Comparison of ENCODE assay signal across 1 cellular context in the genomic region with DNA sequence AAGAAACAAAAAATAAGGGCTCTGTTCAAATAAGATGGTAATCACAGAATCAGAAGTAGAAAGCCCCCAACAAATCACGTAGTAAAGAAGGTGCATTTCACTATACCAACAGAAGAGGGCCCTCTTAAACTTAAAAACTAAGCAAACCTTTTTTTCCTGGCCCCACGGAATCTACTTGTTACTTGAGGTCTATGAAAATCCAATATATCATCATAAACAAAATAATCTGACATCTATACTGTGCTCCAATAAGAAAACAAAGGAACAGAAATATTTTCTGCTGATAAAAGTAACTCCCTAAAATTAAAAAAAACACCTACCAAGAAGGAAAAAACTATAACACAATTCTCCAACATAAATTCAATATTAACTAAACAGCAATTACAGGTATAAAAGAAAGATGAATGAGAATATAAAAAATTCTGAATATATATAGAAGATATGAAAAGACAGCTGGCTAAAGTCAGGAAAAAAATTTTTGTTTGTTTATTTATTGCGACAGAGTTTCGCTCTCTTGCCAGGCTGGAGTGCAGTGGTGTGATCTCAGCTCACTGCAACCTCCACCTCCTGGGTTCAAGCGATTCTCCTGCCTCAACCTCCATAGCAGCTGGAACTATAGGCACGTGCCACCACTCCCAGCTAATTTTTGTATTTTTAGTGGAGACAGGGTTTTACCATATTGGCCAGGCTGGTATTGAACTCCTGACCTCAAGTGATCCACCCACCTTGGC.
TF ChIP-seq lines count a peak whose summit lies in the region.

No MANE protein-coding gene starts in this region.

TF ChIP-seq in K562, 482 proteins besides CTCF, POLR2A, EP300 and RAD21 (continued from another document and continues in another):
- TF ChIP-seq, protein P1, sequence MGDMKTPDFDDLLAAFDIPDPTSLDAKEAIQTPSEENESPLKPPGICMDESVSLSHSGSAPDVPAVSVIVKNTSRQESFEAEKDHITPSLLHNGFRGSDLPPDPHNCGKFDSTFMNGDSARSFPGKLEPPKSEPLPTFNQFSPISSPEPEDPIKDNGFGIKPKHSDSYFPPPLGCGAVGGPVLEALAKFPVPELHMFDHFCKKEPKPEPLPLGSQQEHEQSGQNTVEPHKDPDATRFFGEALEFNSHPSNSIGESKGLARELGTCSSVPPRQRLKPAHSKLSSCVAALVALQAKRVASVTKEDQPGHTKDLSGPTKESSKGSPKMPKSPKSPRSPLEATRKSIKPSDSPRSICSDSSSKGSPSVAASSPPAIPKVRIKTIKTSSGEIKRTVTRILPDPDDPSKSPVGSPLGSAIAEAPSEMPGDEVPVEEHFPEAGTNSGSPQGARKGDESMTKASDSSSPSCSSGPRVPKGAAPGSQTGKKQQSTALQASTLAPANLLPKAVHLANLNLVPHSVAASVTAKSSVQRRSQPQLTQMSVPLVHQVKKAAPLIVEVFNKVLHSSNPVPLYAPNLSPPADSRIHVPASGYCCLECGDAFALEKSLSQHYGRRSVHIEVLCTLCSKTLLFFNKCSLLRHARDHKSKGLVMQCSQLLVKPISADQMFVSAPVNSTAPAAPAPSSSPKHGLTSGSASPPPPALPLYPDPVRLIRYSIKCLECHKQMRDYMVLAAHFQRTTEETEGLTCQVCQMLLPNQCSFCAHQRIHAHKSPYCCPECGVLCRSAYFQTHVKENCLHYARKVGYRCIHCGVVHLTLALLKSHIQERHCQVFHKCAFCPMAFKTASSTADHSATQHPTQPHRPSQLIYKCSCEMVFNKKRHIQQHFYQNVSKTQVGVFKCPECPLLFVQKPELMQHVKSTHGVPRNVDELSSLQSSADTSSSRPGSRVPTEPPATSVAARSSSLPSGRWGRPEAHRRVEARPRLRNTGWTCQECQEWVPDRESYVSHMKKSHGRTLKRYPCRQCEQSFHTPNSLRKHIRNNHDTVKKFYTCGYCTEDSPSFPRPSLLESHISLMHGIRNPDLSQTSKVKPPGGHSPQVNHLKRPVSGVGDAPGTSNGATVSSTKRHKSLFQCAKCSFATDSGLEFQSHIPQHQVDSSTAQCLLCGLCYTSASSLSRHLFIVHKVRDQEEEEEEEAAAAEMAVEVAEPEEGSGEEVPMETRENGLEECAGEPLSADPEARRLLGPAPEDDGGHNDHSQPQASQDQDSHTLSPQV (IDR thresholded peaks at IDR 0.05) = no peak
- TF ChIP-seq SMAD3 (CRISPR knock-in tag; conservative IDR thresholded peaks at IDR 0.05) = no peak
- TF ChIP-seq PTBP1 (IDR thresholded peaks at IDR 0.05; ENCODE audit: low read depth, low read length) = no peak
- TF ChIP-seq, protein P2, sequence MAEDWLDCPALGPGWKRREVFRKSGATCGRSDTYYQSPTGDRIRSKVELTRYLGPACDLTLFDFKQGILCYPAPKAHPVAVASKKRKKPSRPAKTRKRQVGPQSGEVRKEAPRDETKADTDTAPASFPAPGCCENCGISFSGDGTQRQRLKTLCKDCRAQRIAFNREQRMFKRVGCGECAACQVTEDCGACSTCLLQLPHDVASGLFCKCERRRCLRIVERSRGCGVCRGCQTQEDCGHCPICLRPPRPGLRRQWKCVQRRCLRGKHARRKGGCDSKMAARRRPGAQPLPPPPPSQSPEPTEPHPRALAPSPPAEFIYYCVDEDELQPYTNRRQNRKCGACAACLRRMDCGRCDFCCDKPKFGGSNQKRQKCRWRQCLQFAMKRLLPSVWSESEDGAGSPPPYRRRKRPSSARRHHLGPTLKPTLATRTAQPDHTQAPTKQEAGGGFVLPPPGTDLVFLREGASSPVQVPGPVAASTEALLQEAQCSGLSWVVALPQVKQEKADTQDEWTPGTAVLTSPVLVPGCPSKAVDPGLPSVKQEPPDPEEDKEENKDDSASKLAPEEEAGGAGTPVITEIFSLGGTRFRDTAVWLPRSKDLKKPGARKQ (CRISPR knock-in tag; IDR thresholded peaks at IDR 0.05) = no peak
- no peak for TF ChIP-seq BCOR (IDR thresholded peaks at IDR 0.05)
- no peak for TF ChIP-seq PRPF4 (IDR thresholded peaks at IDR 0.05; ENCODE audit: insufficient read depth, low read depth, low read length, poor library complexity, severe bottlenecking)
- TF ChIP-seq, protein P3, sequence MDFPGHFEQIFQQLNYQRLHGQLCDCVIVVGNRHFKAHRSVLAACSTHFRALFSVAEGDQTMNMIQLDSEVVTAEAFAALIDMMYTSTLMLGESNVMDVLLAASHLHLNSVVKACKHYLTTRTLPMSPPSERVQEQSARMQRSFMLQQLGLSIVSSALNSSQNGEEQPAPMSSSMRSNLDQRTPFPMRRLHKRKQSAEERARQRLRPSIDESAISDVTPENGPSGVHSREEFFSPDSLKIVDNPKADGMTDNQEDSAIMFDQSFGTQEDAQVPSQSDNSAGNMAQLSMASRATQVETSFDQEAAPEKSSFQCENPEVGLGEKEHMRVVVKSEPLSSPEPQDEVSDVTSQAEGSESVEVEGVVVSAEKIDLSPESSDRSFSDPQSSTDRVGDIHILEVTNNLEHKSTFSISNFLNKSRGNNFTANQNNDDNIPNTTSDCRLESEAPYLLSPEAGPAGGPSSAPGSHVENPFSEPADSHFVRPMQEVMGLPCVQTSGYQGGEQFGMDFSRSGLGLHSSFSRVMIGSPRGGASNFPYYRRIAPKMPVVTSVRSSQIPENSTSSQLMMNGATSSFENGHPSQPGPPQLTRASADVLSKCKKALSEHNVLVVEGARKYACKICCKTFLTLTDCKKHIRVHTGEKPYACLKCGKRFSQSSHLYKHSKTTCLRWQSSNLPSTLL (IDR thresholded peaks at IDR 0.05) = no peak
- no peak for TF ChIP-seq MAFF (IDR thresholded peaks at IDR 0.05; ENCODE audit: low read length)
- TF ChIP-seq ZNF224 (CRISPR knock-in tag; IDR thresholded peaks at IDR 0.05) = no peak
- TF ChIP-seq HIVEP1 (CRISPR knock-in tag; IDR thresholded peaks at IDR 0.05) = no peak
- peak; percentile 60 for TF ChIP-seq MEIS2 (IDR thresholded peaks at IDR 0.05; ENCODE audit: partially characterized antibody)
- TF ChIP-seq RFX1 (IDR thresholded peaks at IDR 0.05) = no peak
- TF ChIP-seq, protein P4, sequence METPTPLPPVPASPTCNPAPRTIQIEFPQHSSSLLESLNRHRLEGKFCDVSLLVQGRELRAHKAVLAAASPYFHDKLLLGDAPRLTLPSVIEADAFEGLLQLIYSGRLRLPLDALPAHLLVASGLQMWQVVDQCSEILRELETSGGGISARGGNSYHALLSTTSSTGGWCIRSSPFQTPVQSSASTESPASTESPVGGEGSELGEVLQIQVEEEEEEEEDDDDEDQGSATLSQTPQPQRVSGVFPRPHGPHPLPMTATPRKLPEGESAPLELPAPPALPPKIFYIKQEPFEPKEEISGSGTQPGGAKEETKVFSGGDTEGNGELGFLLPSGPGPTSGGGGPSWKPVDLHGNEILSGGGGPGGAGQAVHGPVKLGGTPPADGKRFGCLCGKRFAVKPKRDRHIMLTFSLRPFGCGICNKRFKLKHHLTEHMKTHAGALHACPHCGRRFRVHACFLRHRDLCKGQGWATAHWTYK (CRISPR knock-in tag; IDR thresholded peaks at IDR 0.05) = no peak
- no peak for TF ChIP-seq CBX3 (IDR thresholded peaks at IDR 0.05; ENCODE audit: borderline replicate concordance in 1 of 2, low read length in 2 of 2)
- TF ChIP-seq SRSF3 (IDR thresholded peaks at IDR 0.05; ENCODE audit: insufficient read depth, low read length) = no peak
- 0 out of 4 replicates have a peak, but pooled peaks of 1 of the 2 experiments have one; percentile 10 for TF ChIP-seq FOXK2 (conservative IDR thresholded peaks at IDR 0.05 in 1 of 2, IDR thresholded peaks at IDR 0.05 in 1 of 2; ENCODE audit: low read depth in 2 of 2)
- no peak for TF ChIP-seq TRIM24 (IDR thresholded peaks at IDR 0.05)
- TF ChIP-seq MTA1 (IDR thresholded peaks at IDR 0.05; ENCODE audit: borderline replicate concordance) = no peak
- no peak for TF ChIP-seq PHF21A (IDR thresholded peaks at IDR 0.05; ENCODE audit: borderline replicate concordance, low read depth)
- TF ChIP-seq FOXJ2 (tag; IDR thresholded peaks at IDR 0.05) = no peak
- TF ChIP-seq BACH1 (tag; IDR thresholded peaks at IDR 0.05) = no peak
- no peak for TF ChIP-seq ZC3H11A (IDR thresholded peaks at IDR 0.05; ENCODE audit: low read depth, low read length)
- no peak for TF ChIP-seq CHD2 (IDR thresholded peaks at IDR 0.05; ENCODE audit: low read depth, low read length)
- no peak for TF ChIP-seq BRD9 (IDR thresholded peaks at IDR 0.05; ENCODE audit: low read depth, partially characterized antibody)
- no peak for TF ChIP-seq ZNF668 (CRISPR knock-in tag; IDR thresholded peaks at IDR 0.05)
- TF ChIP-seq, protein P5, sequence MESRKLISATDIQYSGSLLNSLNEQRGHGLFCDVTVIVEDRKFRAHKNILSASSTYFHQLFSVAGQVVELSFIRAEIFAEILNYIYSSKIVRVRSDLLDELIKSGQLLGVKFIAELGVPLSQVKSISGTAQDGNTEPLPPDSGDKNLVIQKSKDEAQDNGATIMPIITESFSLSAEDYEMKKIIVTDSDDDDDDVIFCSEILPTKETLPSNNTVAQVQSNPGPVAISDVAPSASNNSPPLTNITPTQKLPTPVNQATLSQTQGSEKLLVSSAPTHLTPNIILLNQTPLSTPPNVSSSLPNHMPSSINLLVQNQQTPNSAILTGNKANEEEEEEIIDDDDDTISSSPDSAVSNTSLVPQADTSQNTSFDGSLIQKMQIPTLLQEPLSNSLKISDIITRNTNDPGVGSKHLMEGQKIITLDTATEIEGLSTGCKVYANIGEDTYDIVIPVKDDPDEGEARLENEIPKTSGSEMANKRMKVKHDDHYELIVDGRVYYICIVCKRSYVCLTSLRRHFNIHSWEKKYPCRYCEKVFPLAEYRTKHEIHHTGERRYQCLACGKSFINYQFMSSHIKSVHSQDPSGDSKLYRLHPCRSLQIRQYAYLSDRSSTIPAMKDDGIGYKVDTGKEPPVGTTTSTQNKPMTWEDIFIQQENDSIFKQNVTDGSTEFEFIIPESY (CRISPR knock-in tag; IDR thresholded peaks at IDR 0.05) = no peak
- no peak for TF ChIP-seq IFI16 (CRISPR knock-in tag; IDR thresholded peaks at IDR 0.05)
- TF ChIP-seq, protein P6, sequence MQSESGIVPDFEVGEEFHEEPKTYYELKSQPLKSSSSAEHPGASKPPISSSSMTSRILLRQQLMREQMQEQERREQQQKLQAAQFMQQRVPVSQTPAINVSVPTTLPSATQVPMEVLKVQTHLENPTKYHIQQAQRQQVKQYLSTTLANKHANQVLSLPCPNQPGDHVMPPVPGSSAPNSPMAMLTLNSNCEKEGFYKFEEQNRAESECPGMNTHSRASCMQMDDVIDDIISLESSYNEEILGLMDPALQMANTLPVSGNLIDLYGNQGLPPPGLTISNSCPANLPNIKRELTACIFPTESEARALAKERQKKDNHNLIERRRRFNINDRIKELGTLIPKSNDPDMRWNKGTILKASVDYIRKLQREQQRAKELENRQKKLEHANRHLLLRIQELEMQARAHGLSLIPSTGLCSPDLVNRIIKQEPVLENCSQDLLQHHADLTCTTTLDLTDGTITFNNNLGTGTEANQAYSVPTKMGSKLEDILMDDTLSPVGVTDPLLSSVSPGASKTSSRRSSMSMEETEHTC (IDR thresholded peaks at IDR 0.05) = no peak
- no peak for TF ChIP-seq ZNF121 (CRISPR knock-in tag; conservative IDR thresholded peaks at IDR 0.05)
- TF ChIP-seq, protein P7, sequence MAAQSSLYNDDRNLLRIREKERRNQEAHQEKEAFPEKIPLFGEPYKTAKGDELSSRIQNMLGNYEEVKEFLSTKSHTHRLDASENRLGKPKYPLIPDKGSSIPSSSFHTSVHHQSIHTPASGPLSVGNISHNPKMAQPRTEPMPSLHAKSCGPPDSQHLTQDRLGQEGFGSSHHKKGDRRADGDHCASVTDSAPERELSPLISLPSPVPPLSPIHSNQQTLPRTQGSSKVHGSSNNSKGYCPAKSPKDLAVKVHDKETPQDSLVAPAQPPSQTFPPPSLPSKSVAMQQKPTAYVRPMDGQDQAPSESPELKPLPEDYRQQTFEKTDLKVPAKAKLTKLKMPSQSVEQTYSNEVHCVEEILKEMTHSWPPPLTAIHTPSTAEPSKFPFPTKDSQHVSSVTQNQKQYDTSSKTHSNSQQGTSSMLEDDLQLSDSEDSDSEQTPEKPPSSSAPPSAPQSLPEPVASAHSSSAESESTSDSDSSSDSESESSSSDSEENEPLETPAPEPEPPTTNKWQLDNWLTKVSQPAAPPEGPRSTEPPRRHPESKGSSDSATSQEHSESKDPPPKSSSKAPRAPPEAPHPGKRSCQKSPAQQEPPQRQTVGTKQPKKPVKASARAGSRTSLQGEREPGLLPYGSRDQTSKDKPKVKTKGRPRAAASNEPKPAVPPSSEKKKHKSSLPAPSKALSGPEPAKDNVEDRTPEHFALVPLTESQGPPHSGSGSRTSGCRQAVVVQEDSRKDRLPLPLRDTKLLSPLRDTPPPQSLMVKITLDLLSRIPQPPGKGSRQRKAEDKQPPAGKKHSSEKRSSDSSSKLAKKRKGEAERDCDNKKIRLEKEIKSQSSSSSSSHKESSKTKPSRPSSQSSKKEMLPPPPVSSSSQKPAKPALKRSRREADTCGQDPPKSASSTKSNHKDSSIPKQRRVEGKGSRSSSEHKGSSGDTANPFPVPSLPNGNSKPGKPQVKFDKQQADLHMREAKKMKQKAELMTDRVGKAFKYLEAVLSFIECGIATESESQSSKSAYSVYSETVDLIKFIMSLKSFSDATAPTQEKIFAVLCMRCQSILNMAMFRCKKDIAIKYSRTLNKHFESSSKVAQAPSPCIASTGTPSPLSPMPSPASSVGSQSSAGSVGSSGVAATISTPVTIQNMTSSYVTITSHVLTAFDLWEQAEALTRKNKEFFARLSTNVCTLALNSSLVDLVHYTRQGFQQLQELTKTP (IDR thresholded peaks at IDR 0.05; ENCODE audit: low read depth in 1 of 2, partially characterized antibody in 2 of 2) = no peak
- no peak for TF ChIP-seq ZFPM2 (CRISPR knock-in tag; IDR thresholded peaks at IDR 0.05)
- TF ChIP-seq, protein P8, sequence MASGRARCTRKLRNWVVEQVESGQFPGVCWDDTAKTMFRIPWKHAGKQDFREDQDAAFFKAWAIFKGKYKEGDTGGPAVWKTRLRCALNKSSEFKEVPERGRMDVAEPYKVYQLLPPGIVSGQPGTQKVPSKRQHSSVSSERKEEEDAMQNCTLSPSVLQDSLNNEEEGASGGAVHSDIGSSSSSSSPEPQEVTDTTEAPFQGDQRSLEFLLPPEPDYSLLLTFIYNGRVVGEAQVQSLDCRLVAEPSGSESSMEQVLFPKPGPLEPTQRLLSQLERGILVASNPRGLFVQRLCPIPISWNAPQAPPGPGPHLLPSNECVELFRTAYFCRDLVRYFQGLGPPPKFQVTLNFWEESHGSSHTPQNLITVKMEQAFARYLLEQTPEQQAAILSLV (tag; IDR thresholded peaks at IDR 0.05) = no peak
- no peak for TF ChIP-seq ZNF324 (CRISPR knock-in tag; IDR thresholded peaks at IDR 0.05)
- TF ChIP-seq CCNT2 (IDR thresholded peaks at IDR 0.05; ENCODE audit: borderline replicate concordance, extremely low read depth, insufficient read length, low read depth, low read length) = no peak
